ENCODE assay signal across 2 cellular contexts in the genomic region with DNA sequence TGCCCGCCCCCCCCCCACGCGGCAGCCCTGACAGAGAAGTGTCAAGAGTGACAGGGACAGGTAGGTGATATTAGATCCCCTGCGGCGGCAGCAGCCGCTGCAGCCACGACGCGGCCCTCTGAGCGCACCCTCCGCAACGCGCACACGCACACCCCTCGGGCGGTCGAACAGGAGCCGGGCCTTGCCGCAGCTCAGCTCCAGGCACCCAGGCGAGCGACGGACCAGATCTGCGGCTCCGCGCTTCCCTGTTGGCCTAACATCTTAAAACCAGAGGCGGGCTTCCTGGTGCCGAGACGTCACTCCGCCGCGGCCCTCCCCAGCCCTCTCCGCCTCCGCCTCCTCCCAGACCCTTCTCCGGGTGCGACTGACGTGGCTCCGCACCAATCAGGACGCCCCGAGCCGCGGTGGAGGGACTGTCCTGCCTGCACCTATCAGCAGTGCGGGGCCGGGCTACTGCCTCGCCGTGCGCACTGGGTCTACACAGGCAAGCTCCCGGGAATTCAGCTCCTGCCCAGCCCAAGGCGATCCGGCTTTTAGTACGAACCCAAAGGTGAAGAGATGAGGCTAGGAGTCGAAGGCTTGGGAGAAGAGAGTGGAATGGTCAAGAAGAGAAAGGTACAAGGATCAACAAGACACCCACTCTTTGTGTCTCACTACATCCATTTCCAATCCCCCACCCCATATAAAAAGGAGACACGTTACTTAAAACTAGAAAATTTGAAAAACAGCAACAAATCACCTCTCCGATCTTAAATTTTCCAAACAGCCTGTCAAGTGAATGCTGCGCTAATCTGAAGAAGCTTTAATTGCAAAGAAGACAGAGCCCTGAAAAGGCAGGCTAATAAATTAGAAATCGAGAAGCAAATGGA.
TF ChIP-seq lines count a peak whose summit lies in the region.

A gene (minus strand): TSS at position 237 of the 869 bp plus-strand sequence. CDS start 617 bp downstream, outside the sequence.

TF ChIP-seq in liver, 16 proteins besides CTCF, POLR2A, EP300 and RAD21 (continued from another document):
- TF ChIP-seq, protein P1, sequence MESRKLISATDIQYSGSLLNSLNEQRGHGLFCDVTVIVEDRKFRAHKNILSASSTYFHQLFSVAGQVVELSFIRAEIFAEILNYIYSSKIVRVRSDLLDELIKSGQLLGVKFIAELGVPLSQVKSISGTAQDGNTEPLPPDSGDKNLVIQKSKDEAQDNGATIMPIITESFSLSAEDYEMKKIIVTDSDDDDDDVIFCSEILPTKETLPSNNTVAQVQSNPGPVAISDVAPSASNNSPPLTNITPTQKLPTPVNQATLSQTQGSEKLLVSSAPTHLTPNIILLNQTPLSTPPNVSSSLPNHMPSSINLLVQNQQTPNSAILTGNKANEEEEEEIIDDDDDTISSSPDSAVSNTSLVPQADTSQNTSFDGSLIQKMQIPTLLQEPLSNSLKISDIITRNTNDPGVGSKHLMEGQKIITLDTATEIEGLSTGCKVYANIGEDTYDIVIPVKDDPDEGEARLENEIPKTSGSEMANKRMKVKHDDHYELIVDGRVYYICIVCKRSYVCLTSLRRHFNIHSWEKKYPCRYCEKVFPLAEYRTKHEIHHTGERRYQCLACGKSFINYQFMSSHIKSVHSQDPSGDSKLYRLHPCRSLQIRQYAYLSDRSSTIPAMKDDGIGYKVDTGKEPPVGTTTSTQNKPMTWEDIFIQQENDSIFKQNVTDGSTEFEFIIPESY (IDR thresholded peaks at IDR 0.05), result no peak

TF ChIP-seq in HepG2, 621 proteins besides CTCF, POLR2A, EP300 and RAD21 (continued from another document):
- TF ChIP-seq, protein P2, sequence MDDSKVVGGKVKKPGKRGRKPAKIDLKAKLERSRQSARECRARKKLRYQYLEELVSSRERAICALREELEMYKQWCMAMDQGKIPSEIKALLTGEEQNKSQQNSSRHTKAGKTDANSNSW (CRISPR knock-in tag; IDR thresholded peaks at IDR 0.05; ENCODE audit: borderline replicate concordance), result no peak
- no peak for TF ChIP-seq CHCHD3 (CRISPR knock-in tag; IDR thresholded peaks at IDR 0.05)
- no peak for TF ChIP-seq ATF7-NPFF (CRISPR knock-in tag; IDR thresholded peaks at IDR 0.05; ENCODE audit: low read depth)
- TF ChIP-seq SETDB1 (CRISPR knock-in tag; IDR thresholded peaks at IDR 0.05; ENCODE audit: borderline replicate concordance), result no peak
- TF ChIP-seq ARNT2 (CRISPR knock-in tag; IDR thresholded peaks at IDR 0.05; ENCODE audit: low read depth), result no peak
- no peak for TF ChIP-seq NFYB (CRISPR knock-in tag; IDR thresholded peaks at IDR 0.05)
- no peak for TF ChIP-seq ZNF747 (CRISPR knock-in tag; IDR thresholded peaks at IDR 0.05; ENCODE audit: borderline replicate concordance)
- no peak for TF ChIP-seq ZNF841 (CRISPR knock-in tag; IDR thresholded peaks at IDR 0.05; ENCODE audit: borderline replicate concordance)
- no peak for TF ChIP-seq FLYWCH1 (CRISPR knock-in tag; IDR thresholded peaks at IDR 0.05)
- no peak for TF ChIP-seq MXD4 (CRISPR knock-in tag; IDR thresholded peaks at IDR 0.05)
- no peak for TF ChIP-seq SMARCC2 (IDR thresholded peaks at IDR 0.05)
- TF ChIP-seq FOXJ3 (CRISPR knock-in tag; IDR thresholded peaks at IDR 0.05; ENCODE audit: borderline replicate concordance), result no peak
- TF ChIP-seq PLRG1 (conservative IDR thresholded peaks at IDR 0.05), result no peak
- TF ChIP-seq FOXC1 (CRISPR knock-in tag; IDR thresholded peaks at IDR 0.05; ENCODE audit: borderline replicate concordance), result no peak
- TF ChIP-seq, protein P3, sequence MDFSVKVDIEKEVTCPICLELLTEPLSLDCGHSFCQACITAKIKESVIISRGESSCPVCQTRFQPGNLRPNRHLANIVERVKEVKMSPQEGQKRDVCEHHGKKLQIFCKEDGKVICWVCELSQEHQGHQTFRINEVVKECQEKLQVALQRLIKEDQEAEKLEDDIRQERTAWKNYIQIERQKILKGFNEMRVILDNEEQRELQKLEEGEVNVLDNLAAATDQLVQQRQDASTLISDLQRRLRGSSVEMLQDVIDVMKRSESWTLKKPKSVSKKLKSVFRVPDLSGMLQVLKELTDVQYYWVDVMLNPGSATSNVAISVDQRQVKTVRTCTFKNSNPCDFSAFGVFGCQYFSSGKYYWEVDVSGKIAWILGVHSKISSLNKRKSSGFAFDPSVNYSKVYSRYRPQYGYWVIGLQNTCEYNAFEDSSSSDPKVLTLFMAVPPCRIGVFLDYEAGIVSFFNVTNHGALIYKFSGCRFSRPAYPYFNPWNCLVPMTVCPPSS (IDR thresholded peaks at IDR 0.05), result no peak
- no peak for TF ChIP-seq ZFP36L1 (CRISPR knock-in tag; IDR thresholded peaks at IDR 0.05)
- no peak for TF ChIP-seq TRIM24 (CRISPR knock-in tag; IDR thresholded peaks at IDR 0.05)
- no peak for TF ChIP-seq PITX1 (CRISPR knock-in tag; IDR thresholded peaks at IDR 0.05)
